8 cellular contexts compared by ENCODE assay signal in the genomic region with DNA sequence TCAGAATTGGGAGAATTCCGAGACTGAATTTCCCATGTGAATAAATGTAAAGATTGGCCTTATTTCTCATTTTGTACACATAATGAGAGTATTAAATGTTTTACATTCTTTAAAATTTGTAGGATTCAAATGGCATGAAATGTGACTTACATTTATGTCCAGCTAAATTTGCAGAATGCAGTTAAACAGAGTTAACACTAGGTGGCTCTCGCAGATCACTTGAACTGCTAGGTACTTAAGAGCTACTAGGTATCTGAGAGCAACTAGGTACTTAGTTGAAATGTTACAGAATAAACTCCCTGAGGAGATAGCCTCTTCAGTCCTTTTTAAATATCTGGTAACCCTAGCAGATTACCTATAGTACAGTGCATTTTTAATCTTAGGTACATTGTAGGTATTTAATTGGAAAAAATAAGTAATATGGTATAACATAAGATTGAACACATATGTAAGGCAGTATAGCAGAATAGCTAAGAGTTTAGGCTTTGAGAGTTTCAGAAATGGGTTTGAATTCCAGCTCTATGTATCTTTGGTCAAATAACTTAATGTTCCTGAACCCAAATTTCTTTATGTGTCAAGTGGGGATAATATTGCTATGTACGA.
DNase-seq lines count a peak whose midpoint lies in the region; ATAC-seq, FAIRE-seq and TF ChIP-seq lines count a peak whose summit lies in the region.

No MANE protein-coding gene starts in this region.

- no peak overlapping the region for H3K27ac ChIP-seq in pancreas

- TF ChIP-seq CTCF in WI38 (IDR thresholded peaks at IDR 0.05; ENCODE audit: low read depth, low read length) (peak; percentile 49; the same call in 1 of the 2 replicates), pancreas (IDR thresholded peaks at IDR 0.05) (peak in 3 of 4 donors; percentile 54 to 77 (median 55))

- H3K4me3 ChIP-seq in WI38 (ENCODE audit: low read depth, low read length) (no peak overlapping the region), pancreas (no peak overlapping the region)

- DNase-seq in GM04503 (ENCODE audit: low read depth) (peak; percentile 13), NCI-H2171 (lab: John Stamatoyannopoulos, UW) (peak; percentile 55), germinal center (ENCODE audit: low spot score) (peak; percentile 7), pancreas (no peak)

- ATAC-seq in HG03045 (IDR thresholded peaks at IDR 0.05; ENCODE audit: unreplicated experiment): peak; percentile 49
- peak in 3 of 4 donors; percentile 81 to 86 (median 82) for ATAC-seq in pancreas
- no peak for ATAC-seq in GM21381 (IDR thresholded peaks at IDR 0.05; ENCODE audit: unreplicated experiment)

- intact Hi-C loops in pancreas (cut with DNase I): loop anchor here in 2 of 3 donors (10.0 kb wide), 1 partner anchor 553 kb away; no protein-coding TSS in a partner anchor

- FAIRE-seq in A204.1 (lab: Jason Lieb, UNC) (peak; percentile 94), pancreas (lab: Jason Lieb, UNC) (peak; percentile 97)

- H3K4me1 ChIP-seq in pancreas: no peaks in the 10 kb centered on the region

- H3K27me3 ChIP-seq in pancreas: no peaks in the 10 kb centered on the region

- H3K9me3 ChIP-seq in pancreas: no peaks in the 10 kb centered on the region

- 41 to 46% methylated on average over 3 of the region's 3 CpGs for WGBS in pancreas, 2 donors

- H3K36me3 ChIP-seq in pancreas: peaks cover 0 to 6% (median 0%) of the 10 kb centered on the region in 3 donors

Comparison
In these comparisons a context has a peak if more than half of its experiments do, and no peak if none do; other contexts are left out.
1. DNase-seq: peak in GM04503 (single experiment), NCI-H2171 (single experiment) and germinal center (single experiment); none in pancreas (0 of 6).